Comparison of ENCODE assay signal across 1 cellular context in genomic region chr2:230706053-230706498, GRCh38.
A peak's percentile ranks its signal among the peaks of the same experiment; 100 is the strongest.
TF ChIP-seq lines count a peak whose summit lies in the region.

No MANE protein-coding gene starts in this region.

TF ChIP-seq in HepG2, 621 proteins besides CTCF, POLR2A, EP300 and RAD21 (continued from another document and continues in another):
- TF ChIP-seq SOX5 (CRISPR knock-in tag; IDR thresholded peaks at IDR 0.05; ENCODE audit: borderline replicate concordance) (peak; percentile 51; the same call in 1 of the 2 replicates), ELF3 (CRISPR knock-in tag; IDR thresholded peaks at IDR 0.05) (peak; percentile 44; the same call in 1 of the 2 replicates), THYN1 (CRISPR knock-in tag; IDR thresholded peaks at IDR 0.05; ENCODE audit: borderline replicate concordance, low read depth) (no peak), FOXP1 (IDR thresholded peaks at IDR 0.05) (no peak), FOXP1 (CRISPR knock-in tag; IDR thresholded peaks at IDR 0.05) (peak; percentile 16), CREB1 (IDR thresholded peaks at IDR 0.05) (no peak), CREB1 (CRISPR knock-in tag; IDR thresholded peaks at IDR 0.05) (peak; percentile 59; the same call in 1 of the 2 replicates), ZNF660 (CRISPR knock-in tag; IDR thresholded peaks at IDR 0.05; ENCODE audit: borderline replicate concordance, low read depth) (no peak), AHDC1 (CRISPR knock-in tag; IDR thresholded peaks at IDR 0.05; ENCODE audit: borderline replicate concordance) (peak; percentile 60; the same call in 1 of the 2 replicates), THRA (CRISPR knock-in tag; IDR thresholded peaks at IDR 0.05; ENCODE audit: borderline replicate concordance) (peak; percentile 50; the same call in 1 of the 2 replicates), ZFP36L1 (CRISPR knock-in tag; IDR thresholded peaks at IDR 0.05) (peak; percentile 76; the same call in 1 of the 2 replicates), TCF7 (IDR thresholded peaks at IDR 0.05; ENCODE audit: low read depth) (peak; percentile 83), CSRNP2 (CRISPR knock-in tag; conservative IDR thresholded peaks at IDR 0.05; ENCODE audit: low read depth) (no peak), MZF1 (CRISPR knock-in tag; IDR thresholded peaks at IDR 0.05; ENCODE audit: borderline replicate concordance) (no peak), ATF3 (CRISPR knock-in tag; IDR thresholded peaks at IDR 0.05) (peak; percentile 78), CBX5 (CRISPR knock-in tag; IDR thresholded peaks at IDR 0.05; ENCODE audit: borderline replicate concordance) (0 out of 2 replicates have a peak, but pooled peaks have one; percentile 22), MED1 (CRISPR knock-in tag; IDR thresholded peaks at IDR 0.05) (peak; percentile 48; the same call in 1 of the 2 replicates), TARDBP (CRISPR knock-in tag; IDR thresholded peaks at IDR 0.05) (no peak), RXRA (CRISPR knock-in tag; IDR thresholded peaks at IDR 0.05) (peak; percentile 76; the same call in 1 of the 2 replicates), UBTF (CRISPR knock-in tag; IDR thresholded peaks at IDR 0.05) (0 out of 2 replicates have a peak, but pooled peaks have one; percentile 10), ZNF121 (CRISPR knock-in tag; IDR thresholded peaks at IDR 0.05) (no peak), SAP130 (CRISPR knock-in tag; IDR thresholded peaks at IDR 0.05; ENCODE audit: low read depth) (peak; percentile 64), DR1 (CRISPR knock-in tag; IDR thresholded peaks at IDR 0.05) (no peak), ZNF441 (CRISPR knock-in tag; IDR thresholded peaks at IDR 0.05; ENCODE audit: borderline replicate concordance) (peak; percentile 34; the same call in 1 of the 2 replicates), ZNF101 (CRISPR knock-in tag; IDR thresholded peaks at IDR 0.05; ENCODE audit: borderline replicate concordance, low read depth) (no peak), ZNF777 (CRISPR knock-in tag; IDR thresholded peaks at IDR 0.05) (no peak), HIC2 (CRISPR knock-in tag; IDR thresholded peaks at IDR 0.05; ENCODE audit: low read depth) (0 out of 2 replicates have a peak, but pooled peaks have one; percentile 46), YY1 (IDR thresholded peaks at IDR 0.05; ENCODE audit: insufficient read depth, insufficient replicate concordance, low read depth, low read length) (no peak), ZNF501 (CRISPR knock-in tag; IDR thresholded peaks at IDR 0.05) (peak; percentile 58; the same call in 1 of the 2 replicates), ATF1 (CRISPR knock-in tag; IDR thresholded peaks at IDR 0.05) (peak; percentile 37; the same call in 1 of the 2 replicates), RARA (CRISPR knock-in tag; IDR thresholded peaks at IDR 0.05) (peak; percentile 81), FOSL2 (CRISPR knock-in tag; IDR thresholded peaks at IDR 0.05) (peak; percentile 97), ZNF704 (CRISPR knock-in tag; IDR thresholded peaks at IDR 0.05; ENCODE audit: borderline replicate concordance) (no peak), MXD1 (CRISPR knock-in tag; IDR thresholded peaks at IDR 0.05) (no peak), SNAPC2 (CRISPR knock-in tag; IDR thresholded peaks at IDR 0.05) (no peak), HNF4A (CRISPR knock-in tag; IDR thresholded peaks at IDR 0.05) (peak; percentile 75), PATZ1 (CRISPR knock-in tag; IDR thresholded peaks at IDR 0.05) (peak; percentile 69), ZSCAN25 (CRISPR knock-in tag; IDR thresholded peaks at IDR 0.05) (no peak), ZNF574 (CRISPR knock-in tag; IDR thresholded peaks at IDR 0.05) (peak; percentile 53; the same call in 1 of the 2 replicates)
